In the genomic region with DNA sequence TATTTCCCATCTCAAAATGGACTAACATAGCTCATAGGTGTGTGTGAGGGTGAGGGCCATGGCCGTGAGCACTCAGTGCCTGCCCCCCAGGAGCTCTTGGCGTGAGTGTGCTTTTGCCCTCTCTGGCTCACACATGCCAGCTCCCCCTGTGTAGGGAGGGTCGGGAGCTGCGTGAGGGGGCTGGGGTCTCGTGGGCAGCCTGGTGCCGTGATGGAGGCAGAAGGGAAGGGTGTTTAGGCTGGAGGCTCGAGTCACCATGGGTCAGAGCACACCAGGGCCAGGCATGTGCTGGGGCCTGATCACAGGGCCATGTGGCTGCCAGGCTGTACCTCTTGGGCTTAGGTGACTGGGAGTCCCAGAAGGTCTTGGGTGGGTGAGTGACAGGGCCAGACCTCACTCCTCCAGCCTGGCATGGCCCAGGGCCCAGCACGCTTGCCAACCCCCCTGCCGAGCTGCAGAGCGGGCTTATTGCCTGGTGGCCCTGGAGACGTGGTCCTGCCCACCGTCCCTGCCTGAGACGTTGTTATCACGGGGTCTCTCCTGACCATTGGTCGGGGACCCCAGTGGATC, we compare ENCODE assay signal across 28 cellular contexts. TPM values are rescaled to one million over a fixed set of nuclear protein-coding genes. Genes with fewer than 3 reads are reported as not detected.
"Had no signal": no experiment of that assay in that cellular context is flagged by ENCODE, and none has a peak within 500 bp of the region (broad histone marks: within the 10 kb centered on the region; RNA-seq: fewer than 3 reads in every experiment).

No MANE protein-coding gene starts in this region.

- H3K27ac Mint-ChIP-seq: activated B cell treated with CpG ODN at 0.5 μM for 24 hours; activated CD4-positive, alpha-beta T cell treated with anti-CD3 and anti-CD28 coated beads, Interleukin-2, amount 10 ng/mL, durations not matched to agents 24 days and 14 days; activated CD8-positive, alpha-beta memory T cell treated with anti-CD3 and anti-CD28 coated beads, Interleukin-2, amount 10 ng/mL, durations not matched to agents 7 days and 5 days; activated naive CD8-positive, alpha-beta T cell treated with anti-CD3 and anti-CD28 coated beads, Interleukin-2, amount 50 U/mL, for 24 hours; T-helper 17 cell had no signal

- H3K4me3 Mint-ChIP-seq: activated B cell treated with CpG ODN at 0.5 μM for 24 hours; activated CD4-positive, alpha-beta T cell treated with anti-CD3 and anti-CD28 coated beads, Interleukin-2, amount 10 ng/mL, durations not matched to agents 24 days and 14 days; activated CD8-positive, alpha-beta memory T cell treated with anti-CD3 and anti-CD28 coated beads, Interleukin-2, amount 10 ng/mL, durations not matched to agents 7 days and 5 days; activated naive CD8-positive, alpha-beta T cell treated with anti-CD3 and anti-CD28 coated beads, Interleukin-2, amount 50 U/mL, for 24 hours; activated T-cell treated with anti-CD3 and anti-CD28 coated beads, Interleukin-2, amount 50 U/mL, for 4 hours; T-helper 17 cell had no signal

- FAIRE-seq: astrocyte, RCC 7860 had no signal

- DNase-seq: activated B cell treated with CpG ODN at 0.5 μM for 24 hours; activated CD4-positive, alpha-beta T cell treated with anti-CD3 and anti-CD28 coated beads for 1 hour; activated CD4-positive, alpha-beta T cell treated with anti-CD3 and anti-CD28 coated beads, Interleukin-2, amount 10 ng/mL, durations not matched to agents 24 days and 14 days; activated CD4-positive, alpha-beta T cell treated with anti-CD3 and anti-CD28 coated beads, Interleukin-2, amount 50 U/mL, for 48 hours; activated CD8-positive, alpha-beta memory T cell treated with anti-CD3 and anti-CD28 coated beads, Interleukin-2, amount 10 ng/mL, durations not matched to agents 7 days and 5 days; activated effector memory CD4-positive, alpha-beta T cell treated with anti-CD3 and anti-CD28 coated beads, Interleukin-2, amount 50 U/mL, for 16 hours; activated naive CD4-positive, alpha-beta T cell treated with Interleukin-2 at 50 U/mL for 16 hours; activated naive CD8-positive, alpha-beta T cell treated with anti-CD3 and anti-CD28 coated beads, Interleukin-2, amount 50 U/mL, for 24 hours; activated T-cell treated with anti-CD3 and anti-CD28 coated beads, Interleukin-2, amount 50 U/mL, for 4 hours; amniotic stem cell; brain microvascular endothelial cell; IMR-90; KBM-7; NCI-H1105; NCI-H1436; NCI-H187; NCI-H2081; NCI-H510A treated with DMSO at 0.1 percent for 48 hours; NCI-H69; PC-3; SIG-M5; T-helper 17 cell; T-helper 9 cell had no signal

- H3K4me1 Mint-ChIP-seq: activated B cell treated with CpG ODN at 0.5 μM for 24 hours; activated CD4-positive, alpha-beta T cell treated with anti-CD3 and anti-CD28 coated beads, Interleukin-2, amount 10 ng/mL, durations not matched to agents 24 days and 14 days; activated CD8-positive, alpha-beta memory T cell treated with anti-CD3 and anti-CD28 coated beads, Interleukin-2, amount 10 ng/mL, durations not matched to agents 7 days and 5 days; activated naive CD8-positive, alpha-beta T cell treated with anti-CD3 and anti-CD28 coated beads, Interleukin-2, amount 50 U/mL, for 24 hours; T-helper 17 cell had no signal

- H3K36me3 ChIP-seq: brain microvascular endothelial cell, cardiac muscle cell had no signal

- H3K36me3 Mint-ChIP-seq: activated CD8-positive, alpha-beta memory T cell treated with anti-CD3 and anti-CD28 coated beads, Interleukin-2, amount 10 ng/mL, durations not matched to agents 7 days and 5 days; activated naive CD4-positive, alpha-beta T cell treated with anti-CD3 and anti-CD28 coated beads, Interleukin-2, amount 50 U/mL, for 72 hours had no signal

- H3K9me3 Mint-ChIP-seq: activated B cell treated with CpG ODN at 0.5 μM for 24 hours; activated CD4-positive, alpha-beta T cell treated with anti-CD3 and anti-CD28 coated beads, Interleukin-2, amount 10 ng/mL, durations not matched to agents 24 days and 14 days; activated naive CD4-positive, alpha-beta T cell treated with anti-CD3 and anti-CD28 coated beads, Interleukin-2, amount 50 U/mL, for 72 hours; activated naive CD8-positive, alpha-beta T cell treated with anti-CD3 and anti-CD28 coated beads, Interleukin-2, amount 50 U/mL, for 24 hours; activated T-cell treated with anti-CD3 and anti-CD28 coated beads, Interleukin-2, amount 50 U/mL, for 4 hours had no signal

- H3K4me3 ChIP-seq: cardiac muscle cell had no signal

- H3K27ac ChIP-seq: brain microvascular endothelial cell, cardiac muscle cell had no signal

- H3K27me3 ChIP-seq: brain microvascular endothelial cell had no signal

- ATAC-seq: activated CD8-positive, alpha-beta memory T cell treated with anti-CD3 and anti-CD28 coated beads, Interleukin-2, amount 10 ng/mL, durations not matched to agents 7 days and 5 days; activated naive CD4-positive, alpha-beta T cell treated with anti-CD3 and anti-CD28 coated beads, Interleukin-2, amount 50 U/mL, for 72 hours; activated naive CD8-positive, alpha-beta T cell treated with anti-CD3 and anti-CD28 coated beads, Interleukin-2, amount 50 U/mL, for 24 hours; activated T-cell treated with anti-CD3 and anti-CD28 coated beads, Interleukin-2, amount 50 U/mL, for 4 hours; PC-3; T-helper 17 cell had no signal

RNA-seq across cellular contexts. Expression of a gene that starts 44.0 kb away (rescaled TPM):
- total RNA-seq: activated B cell treated with CpG ODN at 0.5 μM for 24 hours; activated CD4-positive, alpha-beta T cell treated with anti-CD3 and anti-CD28 coated beads, Interleukin-2, amount 10 ng/mL, durations not matched to agents 24 days and 14 days; activated CD8-positive, alpha-beta memory T cell treated with anti-CD3 and anti-CD28 coated beads, Interleukin-2, amount 10 ng/mL, durations not matched to agents 7 days and 5 days; activated T-cell treated with anti-CD3 and anti-CD28 coated beads, Interleukin-2, amount 50 U/mL, for 4 hours; M059J; PC-3; T-helper 17 cell had no signal
